Comparison of ENCODE assay signal across 1 cellular context in genomic region chr7:98203261-98203963, GRCh38.
A peak's percentile ranks its signal among the peaks of the same experiment; 100 is the strongest.
TF ChIP-seq lines count a peak whose summit lies in the region.

No MANE protein-coding gene starts in this region.

TF ChIP-seq in GM12878, 131 proteins besides CTCF, POLR2A, EP300 and RAD21 (continued from another document and continues in another):
- 0 out of 2 replicates have a peak, but pooled peaks have one; percentile 23 for TF ChIP-seq RELB (IDR thresholded peaks at IDR 0.05; ENCODE audit: low read depth)
- peak; percentile 87 for TF ChIP-seq RUNX3 (IDR thresholded peaks at IDR 0.05; ENCODE audit: low read length)
- no peak for TF ChIP-seq RCOR1 (conservative IDR thresholded peaks at IDR 0.05; ENCODE audit: low read depth, low read length)
- no peak for TF ChIP-seq ZNF384 (IDR thresholded peaks at IDR 0.05; ENCODE audit: borderline replicate concordance, low read depth, low read length)
- no peak for TF ChIP-seq HSF1 (IDR thresholded peaks at IDR 0.05; ENCODE audit: low read depth, low read length)
- no peak for TF ChIP-seq NR2F1 (conservative IDR thresholded peaks at IDR 0.05)
- TF ChIP-seq JUND (IDR thresholded peaks at IDR 0.05; ENCODE audit: low read depth, low read length): no peak
- peak; percentile 32; the same call in 1 of the 2 replicates for TF ChIP-seq DPF2 (IDR thresholded peaks at IDR 0.05)
- no peak for TF ChIP-seq NKRF (conservative IDR thresholded peaks at IDR 0.05)
- no peak for TF ChIP-seq ZBTB33 (IDR thresholded peaks at IDR 0.05)
- no peak for TF ChIP-seq ATF2 (IDR thresholded peaks at IDR 0.05; ENCODE audit: low read length)
- TF ChIP-seq ZBTB11 (CRISPR knock-in tag; IDR thresholded peaks at IDR 0.05): no peak
- no peak for TF ChIP-seq PBX3 (IDR thresholded peaks at IDR 0.05; ENCODE audit: insufficient replicate concordance, low read depth, low read length)
- TF ChIP-seq CREB1 (IDR thresholded peaks at IDR 0.05; ENCODE audit: low read depth): 0 out of 2 replicates have a peak, but pooled peaks have one; percentile 41
- TF ChIP-seq PKNOX1 (IDR thresholded peaks at IDR 0.05): peak; percentile 22; the same call in 1 of the 2 replicates
- TF ChIP-seq PAX8 (IDR thresholded peaks at IDR 0.05): no peak
- no peak for TF ChIP-seq FOS (IDR thresholded peaks at IDR 0.05; ENCODE audit: borderline replicate concordance, extremely low read depth, insufficient read length)
- no peak for TF ChIP-seq SMAD1 (IDR thresholded peaks at IDR 0.05; ENCODE audit: low read depth, partially characterized antibody)
- no peak for TF ChIP-seq PML (IDR thresholded peaks at IDR 0.05; ENCODE audit: low read length)
- no peak for TF ChIP-seq RELA (IDR thresholded peaks at IDR 0.05; ENCODE audit: borderline replicate concordance, partially characterized antibody)
- no peak for TF ChIP-seq ZZZ3 (IDR thresholded peaks at IDR 0.05; ENCODE audit: control insufficient read depth, insufficient read length, low read depth)
- no peak for TF ChIP-seq ZBTB40 (IDR thresholded peaks at IDR 0.05; ENCODE audit: borderline replicate concordance)
- TF ChIP-seq BCL11A (IDR thresholded peaks at IDR 0.05; ENCODE audit: low read depth, low read length): peak; percentile 31; the same call in 1 of the 2 replicates
- no peak for TF ChIP-seq NR2C1 (IDR thresholded peaks at IDR 0.05)
- no peak for TF ChIP-seq SMAD5 (IDR thresholded peaks at IDR 0.05; ENCODE audit: low read depth)
- TF ChIP-seq BACH1 (IDR thresholded peaks at IDR 0.05; ENCODE audit: borderline replicate concordance): no peak
- TF ChIP-seq ZNF217 (IDR thresholded peaks at IDR 0.05): no peak
- no peak for TF ChIP-seq EGR1 (IDR thresholded peaks at IDR 0.05; ENCODE audit: borderline replicate concordance in 1 of 2, low read depth in 2 of 2, low read length in 2 of 2)
- TF ChIP-seq TBL1XR1 (IDR thresholded peaks at IDR 0.05; ENCODE audit: low read depth, low read length): no peak
- no peak for TF ChIP-seq SREBF1 (IDR thresholded peaks at IDR 0.05; ENCODE audit: low read length)
- TF ChIP-seq HCFC1 (IDR thresholded peaks at IDR 0.05; ENCODE audit: low read length): no peak
- no peak for TF ChIP-seq CBX3 (IDR thresholded peaks at IDR 0.05; ENCODE audit: borderline replicate concordance, low read depth)
- no peak for TF ChIP-seq GABPA (IDR thresholded peaks at IDR 0.05; ENCODE audit: low read depth)
- no peak for TF ChIP-seq EZH2 (IDR thresholded peaks at IDR 0.05; ENCODE audit: borderline replicate concordance, control insufficient read depth, low read depth, low read length)
- TF ChIP-seq RB1 (IDR thresholded peaks at IDR 0.05; ENCODE audit: borderline replicate concordance): no peak
- TF ChIP-seq HDAC2 (IDR thresholded peaks at IDR 0.05): no peak
- TF ChIP-seq CBFB (IDR thresholded peaks at IDR 0.05; ENCODE audit: low read depth): 0 out of 2 replicates have a peak, but pooled peaks have one; percentile 48
- TF ChIP-seq USF2 (IDR thresholded peaks at IDR 0.05; ENCODE audit: borderline replicate concordance, low read depth, low read length): no peak
